Comparison of ENCODE assay signal across 8 cellular contexts in the genomic region with DNA sequence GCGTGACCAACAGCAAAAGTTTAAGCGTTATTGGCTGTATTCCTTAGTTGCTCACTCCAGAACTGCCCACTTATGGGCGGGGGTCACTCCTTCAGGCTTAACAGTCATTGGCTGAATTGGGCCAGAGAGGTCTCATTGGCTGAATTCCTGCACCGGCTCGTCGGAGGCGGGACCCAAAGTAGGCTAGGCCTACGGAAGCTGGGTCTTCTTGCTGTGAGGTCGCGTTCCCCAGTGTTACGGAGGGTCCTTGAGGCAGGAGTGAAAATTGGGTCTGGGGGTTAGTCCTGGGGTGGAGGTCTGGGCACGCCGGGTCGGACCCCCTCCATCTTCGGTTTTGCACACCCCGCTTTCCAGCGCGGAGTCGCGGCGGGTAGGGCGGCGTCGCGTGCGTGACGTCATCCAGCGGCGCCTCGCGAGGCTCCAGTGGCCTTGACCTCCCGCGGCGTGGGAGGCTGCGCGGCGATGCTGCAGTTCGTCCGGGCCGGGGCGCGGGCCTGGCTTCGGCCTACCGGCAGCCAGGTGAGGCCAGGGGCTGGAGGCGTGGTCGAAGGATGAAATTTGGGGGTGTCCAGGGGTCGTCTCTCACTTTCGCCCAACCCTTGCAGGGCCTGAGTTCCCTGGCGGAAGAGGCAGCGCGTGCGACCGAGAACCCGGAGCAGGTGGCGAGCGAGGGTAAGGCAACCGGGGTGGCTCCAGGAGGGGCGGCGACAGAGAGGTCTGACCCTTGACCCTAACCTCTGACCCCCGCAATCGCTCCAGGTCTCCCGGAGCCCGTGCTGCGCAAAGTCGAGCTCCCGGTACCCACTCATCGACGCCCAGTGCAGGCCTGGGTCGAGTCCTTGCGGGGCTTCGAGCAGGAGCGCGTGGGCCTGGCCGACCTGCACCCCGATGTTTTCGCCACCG. TPM values are rescaled to one million over a fixed set of nuclear protein-coding genes. Genes with fewer than 3 reads are reported as not detected.
A peak's percentile ranks its signal among the peaks of the same experiment; 100 is the strongest.
DNase-seq lines count a peak whose midpoint lies in the region; ATAC-seq and TF ChIP-seq lines count a peak whose summit lies in the region.

Gene MRPL4, plus strand, starts transcription at position 423 of the 903 bp plus-strand sequence. Its CDS starts 40 bp downstream, at position 463.

- peak within 1 kb of the TSS; percentile 99 for H3K4me3 Mint-ChIP-seq in activated naive CD4-positive, alpha-beta T cell treated with anti-CD3 and anti-CD28 coated beads, Interleukin-2, amount 50 U/mL, for 24 hours

- H3K27ac ChIP-seq in temporal lobe (ENCODE audit: low read depth, low read length) = peak within 1 kb of the TSS; percentile 63

- no peaks in the 10 kb centered on the region for H3K27me3 Mint-ChIP-seq in activated naive CD4-positive, alpha-beta T cell treated with anti-CD3 and anti-CD28 coated beads, Interleukin-2, amount 50 U/mL, for 24 hours

- peak; percentile 80 for ATAC-seq in HG02588 (IDR thresholded peaks at IDR 0.05; ENCODE audit: unreplicated experiment)
- peak; percentile 95 for ATAC-seq in SK-N-SH treated with all-trans-retinoic acid at 6 μM for 48 hours

- peak within 1 kb of the TSS; percentile 73 for H3K4me3 ChIP-seq in GM06990 (replicated peaks; ENCODE audit: low read depth, low read length)

- peak within 1 kb of the TSS; percentile 98 for H3K27ac Mint-ChIP-seq in activated naive CD4-positive, alpha-beta T cell treated with anti-CD3 and anti-CD28 coated beads, Interleukin-2, amount 50 U/mL, for 24 hours

- H3K9me3 Mint-ChIP-seq in activated naive CD4-positive, alpha-beta T cell treated with anti-CD3 and anti-CD28 coated beads, Interleukin-2, amount 50 U/mL, for 24 hours = no peaks in the 10 kb centered on the region

- DNase-seq in GM06990 (ENCODE audit: extremely low read depth, insufficient read length) (peak; percentile 97), NCI-H1092 (lab: John Stamatoyannopoulos, UW) (peak; percentile 99), globus pallidus (ENCODE audit: low spot score) (peak; percentile 99), occipital lobe (lab: John Stamatoyannopoulos, UW) (peak; percentile 94)

- H3K4me1 Mint-ChIP-seq in activated naive CD4-positive, alpha-beta T cell treated with anti-CD3 and anti-CD28 coated beads, Interleukin-2, amount 50 U/mL, for 24 hours = peaks cover 21% of the 10 kb centered on the region

- no peaks in the 10 kb centered on the region for H3K27me3 ChIP-seq in GM06990 (replicated peaks; ENCODE audit: control insufficient read depth, insufficient read depth, low read length)

- TF ChIP-seq CTCF in GM06990 (IDR thresholded peaks at IDR 0.05; ENCODE audit: insufficient read depth, low read length, poor library complexity, severe bottlenecking) = no peak

- peaks cover 9% of the 10 kb centered on the region for H3K36me3 Mint-ChIP-seq in activated naive CD4-positive, alpha-beta T cell treated with anti-CD3 and anti-CD28 coated beads, Interleukin-2, amount 50 U/mL, for 24 hours

- H3K36me3 ChIP-seq in GM06990 (ENCODE audit: control insufficient read depth, insufficient read depth, low read length) = peaks cover 20% of the 10 kb centered on the region

TF ChIP-seq in SK-N-SH treated with all-trans-retinoic acid at 6 μM for 48 hours, 23 proteins besides CTCF, POLR2A, EP300 and RAD21:
- TF ChIP-seq BACH2 (CRISPR knock-in tag; IDR thresholded peaks at IDR 0.05; ENCODE audit: borderline replicate concordance) (0 out of 2 replicates have a peak, but pooled peaks have one; percentile 22), ZFP3 (CRISPR knock-in tag; IDR thresholded peaks at IDR 0.05) (0 out of 2 replicates have a peak, but pooled peaks have one; percentile 55)
- TF ChIP-seq, protein P1, sequence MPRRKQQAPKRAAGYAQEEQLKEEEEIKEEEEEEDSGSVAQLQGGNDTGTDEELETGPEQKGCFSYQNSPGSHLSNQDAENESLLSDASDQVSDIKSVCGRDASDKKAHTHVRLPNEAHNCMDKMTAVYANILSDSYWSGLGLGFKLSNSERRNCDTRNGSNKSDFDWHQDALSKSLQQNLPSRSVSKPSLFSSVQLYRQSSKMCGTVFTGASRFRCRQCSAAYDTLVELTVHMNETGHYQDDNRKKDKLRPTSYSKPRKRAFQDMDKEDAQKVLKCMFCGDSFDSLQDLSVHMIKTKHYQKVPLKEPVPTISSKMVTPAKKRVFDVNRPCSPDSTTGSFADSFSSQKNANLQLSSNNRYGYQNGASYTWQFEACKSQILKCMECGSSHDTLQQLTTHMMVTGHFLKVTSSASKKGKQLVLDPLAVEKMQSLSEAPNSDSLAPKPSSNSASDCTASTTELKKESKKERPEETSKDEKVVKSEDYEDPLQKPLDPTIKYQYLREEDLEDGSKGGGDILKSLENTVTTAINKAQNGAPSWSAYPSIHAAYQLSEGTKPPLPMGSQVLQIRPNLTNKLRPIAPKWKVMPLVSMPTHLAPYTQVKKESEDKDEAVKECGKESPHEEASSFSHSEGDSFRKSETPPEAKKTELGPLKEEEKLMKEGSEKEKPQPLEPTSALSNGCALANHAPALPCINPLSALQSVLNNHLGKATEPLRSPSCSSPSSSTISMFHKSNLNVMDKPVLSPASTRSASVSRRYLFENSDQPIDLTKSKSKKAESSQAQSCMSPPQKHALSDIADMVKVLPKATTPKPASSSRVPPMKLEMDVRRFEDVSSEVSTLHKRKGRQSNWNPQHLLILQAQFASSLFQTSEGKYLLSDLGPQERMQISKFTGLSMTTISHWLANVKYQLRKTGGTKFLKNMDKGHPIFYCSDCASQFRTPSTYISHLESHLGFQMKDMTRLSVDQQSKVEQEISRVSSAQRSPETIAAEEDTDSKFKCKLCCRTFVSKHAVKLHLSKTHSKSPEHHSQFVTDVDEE (CRISPR knock-in tag; IDR thresholded peaks at IDR 0.05) = 0 out of 2 replicates have a peak, but pooled peaks have one; percentile 46
- TF ChIP-seq, protein P2, sequence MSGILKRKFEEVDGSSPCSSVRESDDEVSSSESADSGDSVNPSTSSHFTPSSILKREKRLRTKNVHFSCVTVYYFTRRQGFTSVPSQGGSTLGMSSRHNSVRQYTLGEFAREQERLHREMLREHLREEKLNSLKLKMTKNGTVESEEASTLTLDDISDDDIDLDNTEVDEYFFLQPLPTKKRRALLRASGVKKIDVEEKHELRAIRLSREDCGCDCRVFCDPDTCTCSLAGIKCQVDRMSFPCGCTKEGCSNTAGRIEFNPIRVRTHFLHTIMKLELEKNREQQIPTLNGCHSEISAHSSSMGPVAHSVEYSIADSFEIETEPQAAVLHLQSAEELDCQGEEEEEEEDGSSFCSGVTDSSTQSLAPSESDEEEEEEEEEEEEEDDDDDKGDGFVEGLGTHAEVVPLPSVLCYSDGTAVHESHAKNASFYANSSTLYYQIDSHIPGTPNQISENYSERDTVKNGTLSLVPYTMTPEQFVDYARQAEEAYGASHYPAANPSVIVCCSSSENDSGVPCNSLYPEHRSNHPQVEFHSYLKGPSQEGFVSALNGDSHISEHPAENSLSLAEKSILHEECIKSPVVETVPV (CRISPR knock-in tag; IDR thresholded peaks at IDR 0.05) = no peak
TF ChIP-seq in SK-N-SH treated with all-trans-retinoic acid at 6 μM for 48 hours: peak in this region for 3.

RNA-seq across cellular contexts. Expression of gene MRPL4, which starts in this region (rescaled TPM):
- total RNA-seq in occipital lobe (8.9 TPM), temporal lobe (13.0 TPM)

Comparison
In these comparisons a context has a peak if more than half of its experiments do, and no peak if none do; other contexts are left out.
1. Peak in every context shown above with its lines: DNase-seq, ATAC-seq, H3K4me3 ChIP-seq and H3K27ac ChIP-seq.